In the genomic region with DNA sequence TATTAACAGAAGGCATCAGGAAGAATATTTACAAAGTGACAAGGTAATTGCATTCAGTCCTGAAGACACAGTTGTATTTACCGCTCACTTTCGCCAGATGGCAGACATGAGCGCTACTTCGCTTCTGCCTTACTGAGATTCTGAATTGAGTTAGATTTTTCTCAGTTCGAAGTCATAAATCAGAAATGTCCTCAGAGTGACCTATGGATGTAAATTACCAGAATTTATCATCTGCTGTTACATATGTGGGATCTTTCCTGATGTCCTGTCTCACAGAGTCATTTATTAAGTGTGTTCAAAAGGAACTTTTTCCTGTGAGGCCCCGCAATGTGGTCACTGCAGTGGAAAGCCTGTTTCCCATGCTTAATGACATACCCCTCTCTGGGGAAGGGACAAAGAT, we compare ENCODE assay signal across 8 cellular contexts.
DNase-seq lines count a peak whose midpoint lies in the region; ATAC-seq, FAIRE-seq and TF ChIP-seq lines count a peak whose summit lies in the region.

No MANE protein-coding gene starts in this region.

- no peaks in the 10 kb centered on the region for H3K79me2 ChIP-seq in astrocyte (ENCODE audit: insufficient read depth, low read length)

- H3K4me3 ChIP-seq in SJCRH30 (no peak overlapping the region), astrocyte (ENCODE audit: insufficient read depth, low read depth, low read length) (no peak overlapping the region), iPS DF 6.9 (ENCODE audit: low read length) (no peak overlapping the region)

- H3K27ac ChIP-seq in SJCRH30 = no peak overlapping the region
- H3K27ac ChIP-seq in astrocyte (ENCODE audit: low read depth, low read length) = no peak overlapping the region
- no peak overlapping the region for H3K27ac ChIP-seq in iPS DF 6.9 (ENCODE audit: low read length)

- H3K4me1 ChIP-seq in SJCRH30 (no peaks in the 10 kb centered on the region), astrocyte (ENCODE audit: insufficient read depth, low read length) (no peaks in the 10 kb centered on the region), iPS DF 6.9 (ENCODE audit: control insufficient read depth, insufficient read depth, low read length) (no peaks in the 10 kb centered on the region)

- peaks cover 2% of the 10 kb centered on the region for H3K4me1 Mint-ChIP-seq in astrocyte (ENCODE audit: low read depth, unreplicated experiment)

- no peaks in the 10 kb centered on the region for H3K9me3 Mint-ChIP-seq in astrocyte (ENCODE audit: unreplicated experiment)

- no peaks in the 10 kb centered on the region for H4K20me1 ChIP-seq in astrocyte (ENCODE audit: insufficient read depth, low read length)

- H3K36me3 ChIP-seq in SJCRH30 = no peaks in the 10 kb centered on the region
- no peaks in the 10 kb centered on the region for H3K36me3 ChIP-seq in astrocyte (ENCODE audit: insufficient read depth, low read length)
- H3K36me3 ChIP-seq in iPS DF 6.9 (ENCODE audit: control insufficient read depth, insufficient read depth, low read length) = no peaks in the 10 kb centered on the region

- no peak overlapping the region for H3K4me3 Mint-ChIP-seq in astrocyte (ENCODE audit: unreplicated experiment)

- peak; percentile 34 for DNase-seq in DMS53 treated with DMSO at 0.1 percent for 48 hours (lab: John Stamatoyannopoulos, UW; ENCODE audit: unreplicated experiment)
- peak; percentile 20 to 66 for DNase-seq in SJCRH30
- DNase-seq in astrocyte (ENCODE audit: low read depth) = peak; percentile 44
- DNase-seq in iPS DF 6.9 (ENCODE audit: low read depth, low spot score) = peak; percentile 22
- DNase-seq in stimulated activated CD4-positive, alpha-beta T cell treated with anti-CD3 and anti-CD28 coated beads, Interleukin-12 subunit alpha, Interleukin-12 subunit beta, amount 100 ng/mL, for 48 hours (ENCODE audit: low read depth in 2 of 3, low spot score in 1 of 3) = peak; percentile 15 to 61 (median 22)
- DNase-seq in NCI-H524 treated with DMSO at 0.1 percent for 48 hours (lab: John Stamatoyannopoulos, UW) = no peak

- H3K9ac ChIP-seq in astrocyte (ENCODE audit: low read length) = no peak overlapping the region

- H3K9me3 ChIP-seq in SJCRH30 (replicated peaks) (no peaks in the 10 kb centered on the region), astrocyte (ENCODE audit: insufficient read depth, low read depth, low read length) (no peaks in the 10 kb centered on the region), iPS DF 6.9 (ENCODE audit: control insufficient read depth, insufficient read depth, low read length) (no peaks in the 10 kb centered on the region)

- ATAC-seq in GM19395 (IDR thresholded peaks at IDR 0.05; ENCODE audit: unreplicated experiment) (peak; percentile 87), HG03442 (IDR thresholded peaks at IDR 0.05; ENCODE audit: unreplicated experiment) (peak; percentile 88)

- peak; percentile 83 for TF ChIP-seq CTCF in astrocyte (IDR thresholded peaks at IDR 0.05; ENCODE audit: insufficient read depth, low read depth, low read length)

- no peak overlapping the region for H3K27ac Mint-ChIP-seq in astrocyte (ENCODE audit: unreplicated experiment)

- WGBS in iPS DF 6.9 (ENCODE audit: insufficient coverage, insufficient read length) = no CpG with 5 or more reads among the region's 6 CpGs

- H3K4me2 ChIP-seq in astrocyte (ENCODE audit: low read length) = no peak overlapping the region

- H3K27me3 ChIP-seq in SJCRH30 (no peaks in the 10 kb centered on the region), astrocyte (ENCODE audit: insufficient read depth, low read length) (no peaks in the 10 kb centered on the region), iPS DF 6.9 (ENCODE audit: control insufficient read depth, insufficient read depth, low read length) (no peaks in the 10 kb centered on the region)

- H3K36me3 Mint-ChIP-seq in astrocyte (ENCODE audit: low read depth, unreplicated experiment) = no peaks in the 10 kb centered on the region

- H3K27me3 Mint-ChIP-seq in astrocyte (ENCODE audit: low read depth, unreplicated experiment) = no peaks in the 10 kb centered on the region

- FAIRE-seq in astrocyte (lab: Jason Lieb, UNC) = peak; percentile 98

- H2AFZ ChIP-seq in astrocyte (ENCODE audit: low read depth, low read length) = no peak overlapping the region
